ENCODE assay signal across 9 cellular contexts in genomic region chr11:46920709-46921108, GRCh38. TPM values are rescaled to one million over a fixed set of nuclear protein-coding genes. Genes with fewer than 3 reads are reported as not detected.
DNase-seq lines count a peak whose midpoint lies in the region; ATAC-seq and TF ChIP-seq lines count a peak whose summit lies in the region.
"Had no signal": no experiment of that assay in that cellular context is flagged by ENCODE, and none has a peak within 500 bp of the region (broad histone marks: within the 10 kb centered on the region; RNA-seq: fewer than 3 reads in every experiment).

No MANE protein-coding gene starts in this region.

- no peak for TF ChIP-seq CTCF in AG09309 (IDR thresholded peaks at IDR 0.05; ENCODE audit: control insufficient read depth, insufficient read depth, low read depth, low read length, missing control alignments)
- no peak for TF ChIP-seq CTCF in RWPE2 (IDR thresholded peaks at IDR 0.05; ENCODE audit: poor library complexity, severe bottlenecking)
- TF ChIP-seq CTCF in fibroblast of pulmonary artery (IDR thresholded peaks at IDR 0.05; ENCODE audit: low read length, missing control alignments): no peak

- H3K9me3 Mint-ChIP-seq in CD8-positive, alpha-beta memory T cell: no peaks in the 10 kb centered on the region
- H3K9me3 Mint-ChIP-seq: CD4-positive, alpha-beta memory T cell had no signal

- peak overlapping the region in 1 of 7 donors; percentile 23 for H3K4me3 Mint-ChIP-seq in CD8-positive, alpha-beta memory T cell

- H3K4me1 ChIP-seq in RWPE2 (ENCODE audit: insufficient read depth, poor library complexity, severe bottlenecking): no peaks in the 10 kb centered on the region
- peaks cover 20% of the 10 kb centered on the region for H3K4me1 ChIP-seq in CD8-positive, alpha-beta memory T cell (ENCODE audit: insufficient read depth, low read length)

- peak; percentile 96 for DNase-seq in AG09309 (ENCODE audit: low read depth)
- DNase-seq in RWPE2 (ENCODE audit: low spot score): peak; percentile 65
- peak; percentile 91 for DNase-seq in fibroblast of pulmonary artery (ENCODE audit: low read depth)
- DNase-seq in non-pigmented ciliary epithelial cell (ENCODE audit: low read depth): peak; percentile 94
- DNase-seq in NOMO-1 treated with dmso at 0.1 percent for 144 hours (lab: John Stamatoyannopoulos, UW; ENCODE audit: unreplicated experiment): no peak
- no peak for DNase-seq in CD8-positive, alpha-beta memory T cell
- DNase-seq in activated CD4-positive, alpha-beta T cell treated with anti-CD3 and anti-CD28 coated beads, Interleukin-2, amount 50 U/mL, for 4 hours: no peak
- DNase-seq: CD4-positive, alpha-beta memory T cell had no signal

- no peak overlapping the region for H3K27ac Mint-ChIP-seq in CD8-positive, alpha-beta memory T cell

- peak; percentile 77 for ATAC-seq in RWPE2 (ENCODE audit: low read depth)
- ATAC-seq in HG03139 (IDR thresholded peaks at IDR 0.05; ENCODE audit: unreplicated experiment): no peak

- H3K4me1 Mint-ChIP-seq in CD8-positive, alpha-beta memory T cell: peaks cover 28 to 32% (median 28%) of the 10 kb centered on the region in 3 donors

- H3K4me3 ChIP-seq in AG09309 (ENCODE audit: control insufficient read depth, low read depth, low read length) (no peak overlapping the region), RWPE2 (ENCODE audit: severe bottlenecking) (no peak overlapping the region), fibroblast of pulmonary artery (replicated peaks; ENCODE audit: low read depth, low read length) (no peak overlapping the region)
- no peak overlapping the region for H3K4me3 ChIP-seq in CD8-positive, alpha-beta memory T cell (ENCODE audit: low read length)

- H3K36me3 Mint-ChIP-seq in CD8-positive, alpha-beta memory T cell: no peaks in the 10 kb centered on the region
- H3K36me3 Mint-ChIP-seq: CD4-positive, alpha-beta memory T cell had no signal

- no peaks in the 10 kb centered on the region for H3K27me3 ChIP-seq in RWPE2 (ENCODE audit: insufficient read depth, poor library complexity, severe bottlenecking)
- peaks cover 29% of the 10 kb centered on the region for H3K27me3 ChIP-seq in CD8-positive, alpha-beta memory T cell (ENCODE audit: insufficient read depth, low read length, poor library complexity, severe bottlenecking)

- POLR2A ChIA-PET in CD8-positive, alpha-beta memory T cell (lab: Charles Lee): no interaction called here

- H3K36me3 ChIP-seq in RWPE2 (ENCODE audit: low read depth): no peaks in the 10 kb centered on the region
- H3K36me3 ChIP-seq in CD8-positive, alpha-beta memory T cell (ENCODE audit: insufficient read depth, low read length): no peaks in the 10 kb centered on the region

- peaks cover 25 to 44% of the 10 kb centered on the region in 2 donors for H3K27me3 Mint-ChIP-seq in CD8-positive, alpha-beta memory T cell

- CTCF ChIA-PET in CD8-positive, alpha-beta memory T cell (lab: Charles Lee): interaction anchor here (1.1 kb wide), 1 partner anchor 16 kb away, joined by 3 read pairs; the partner anchor contains the start of gene CSTPP1

- H3K9me3 ChIP-seq in RWPE2 (ENCODE audit: severe bottlenecking): no peaks in the 10 kb centered on the region
- H3K9me3 ChIP-seq in CD8-positive, alpha-beta memory T cell (ENCODE audit: low read length): no peaks in the 10 kb centered on the region

- peak overlapping the region; percentile 1 for H3K27ac ChIP-seq in RWPE2 (ENCODE audit: poor library complexity, severe bottlenecking)
- no peak overlapping the region for H3K27ac ChIP-seq in CD8-positive, alpha-beta memory T cell (ENCODE audit: low read depth, low read length)

RNA-seq across cellular contexts. Expression of gene LRP4, which starts 2.4 kb away (rescaled TPM):
- under 1 TPM; 0.27 to 0.35 TPM for total RNA-seq in CD8-positive, alpha-beta memory T cell
- polyA plus RNA-seq in CD8-positive, alpha-beta memory T cell: not detected
- total RNA-seq: CD4-positive, alpha-beta memory T cell had no signal
- polyA plus RNA-seq: CD4-positive, alpha-beta memory T cell had no signal

RNA-seq across cellular contexts. Expression of gene CSTPP1, which starts 15.9 kb away (rescaled TPM):
- 10 to 100 TPM; 16.9 to 18.4 TPM for total RNA-seq in CD8-positive, alpha-beta memory T cell
- 19.7 TPM for polyA plus RNA-seq in CD8-positive, alpha-beta memory T cell

Comparison
In these comparisons a context has a peak if more than half of its experiments do, and no peak if none do; other contexts are left out.
1. DNase-seq: peak in AG09309 (single experiment), RWPE2 (single experiment), fibroblast of pulmonary artery (single experiment) and non-pigmented ciliary epithelial cell (single experiment); none in NOMO-1 treated with dmso at 0.1 percent for 144 hours (single experiment), CD8-positive, alpha-beta memory T cell (0 of 5) and activated CD4-positive, alpha-beta T cell treated with anti-CD3 and anti-CD28 coated beads, Interleukin-2, amount 50 U/mL, for 4 hours (0 of 2).